8 cellular contexts compared by ENCODE assay signal in the genomic region with DNA sequence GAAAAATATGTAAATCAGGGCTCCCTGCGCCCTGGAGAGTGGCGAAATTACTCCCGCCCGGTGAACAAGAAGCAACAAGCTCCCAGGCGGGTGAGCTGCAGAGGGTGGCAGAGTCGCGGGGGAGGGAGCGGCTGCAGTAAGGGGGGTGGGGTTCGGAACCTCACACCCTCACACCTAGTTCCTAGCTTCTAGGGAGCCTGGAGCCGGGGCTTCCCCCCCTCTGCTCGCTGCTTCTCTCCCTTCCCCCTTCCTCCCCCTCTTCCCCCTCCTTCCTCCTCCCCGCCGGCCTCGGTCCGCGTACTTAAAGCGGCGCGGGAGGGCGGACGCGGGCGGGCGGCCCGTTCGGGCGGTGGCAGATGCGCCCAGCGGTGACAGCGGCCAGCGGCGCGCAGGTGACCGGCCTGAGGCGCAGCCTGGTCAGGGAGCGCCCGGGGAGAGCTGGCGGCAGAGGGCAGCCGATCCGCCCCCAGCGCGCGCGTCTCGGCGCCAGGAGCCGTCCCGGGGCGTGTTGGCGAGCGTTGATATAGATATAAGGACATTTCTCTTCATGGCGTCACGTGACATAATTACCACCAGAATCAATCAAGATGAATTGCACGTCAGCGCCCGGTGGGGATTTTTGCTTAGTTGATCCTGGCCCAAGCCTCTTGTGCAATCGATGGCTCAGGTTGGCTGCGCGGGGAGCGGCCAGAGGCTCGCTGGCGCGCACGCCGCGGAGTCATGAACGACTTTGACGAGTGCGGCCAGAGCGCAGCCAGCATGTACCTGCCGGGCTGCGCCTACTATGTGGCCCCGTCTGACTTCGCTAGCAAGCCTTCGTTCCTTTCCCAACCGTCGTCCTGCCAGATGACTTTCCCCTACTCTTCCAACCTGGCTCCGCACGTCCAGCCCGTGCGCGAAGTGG. TPM values are rescaled to one million over a fixed set of nuclear protein-coding genes. Genes with fewer than 3 reads are reported as not detected.
DNase-seq lines count a peak whose midpoint lies in the region; ATAC-seq, FAIRE-seq and TF ChIP-seq lines count a peak whose summit lies in the region.

HOXD11 (plus strand) TSS at position 645 of the 904 bp plus-strand sequence; CDS start at position 721, 76 bp downstream.

- dilution Hi-C loops in endothelial cell of umbilical vein (cut with MboI; ENCODE audit: extremely low pct_ligation_motif_present, low sequenced_read_pairs): no loop called here

- H3K4me3 ChIP-seq in endothelial cell of umbilical vein (replicated peaks in 1 of 3; ENCODE audit: insufficient read depth in 1 of 3, low read depth in 1 of 3, low read length in 3 of 3): no peak within 1 kb of the TSS

- DNase-seq in activated T-cell treated with anti-CD3 and anti-CD28 coated beads, Interleukin-2, amount 50 U/mL, for 1 hour: peak; percentile 28
- DNase-seq in activated T-cell treated with anti-CD3 and anti-CD28 coated beads for 4 hours (no peak), NCI-H774 (lab: John Stamatoyannopoulos, UW) (peak; percentile 74), endothelial cell of umbilical vein (ENCODE audit: low read depth, low spot score) (peak; percentile 17), posterior vena cava (ENCODE audit: low spot score) (peak; percentile 83), epidermal melanocyte (ENCODE audit: insufficient read length, low spot score) (no peak)
- no peak for DNase-seq in stimulated activated CD4-positive, alpha-beta T cell treated with anti-CD3 and anti-CD28 coated beads, Interleukin-4, amount 100 ng/mL, for 4 hours

- no peaks in the 10 kb centered on the region for H3K9me1 ChIP-seq in endothelial cell of umbilical vein (replicated peaks; ENCODE audit: control insufficient read depth, extremely low read depth, insufficient read depth, low read length)

- H3K27ac ChIP-seq in endothelial cell of umbilical vein (ENCODE audit: insufficient read depth, low read depth, low read length): no peak within 1 kb of the TSS

- no peaks in the 10 kb centered on the region for H3K4me1 ChIP-seq in endothelial cell of umbilical vein (ENCODE audit: control insufficient read depth, extremely low read depth, insufficient read depth, low read length)

- no peak for ATAC-seq in GM21619 (IDR thresholded peaks at IDR 0.05; ENCODE audit: unreplicated experiment)

- H3K79me2 ChIP-seq in endothelial cell of umbilical vein (ENCODE audit: control insufficient read depth, insufficient read depth, low read length): no peaks in the 10 kb centered on the region

- intact Hi-C loops in endothelial cell of umbilical vein (cut with micrococcal nuclease): no loop called here
- intact Hi-C loops in posterior vena cava (cut with DNase I): no loop called here

- no peak within 1 kb of the TSS for H2AFZ ChIP-seq in endothelial cell of umbilical vein (ENCODE audit: low read depth, low read length)

- H3K4me2 ChIP-seq in endothelial cell of umbilical vein (ENCODE audit: insufficient read depth, low read length): peak within 1 kb of the TSS; percentile 39

- H3K9ac ChIP-seq in endothelial cell of umbilical vein (replicated peaks; ENCODE audit: extremely low read depth, insufficient read depth, low read length): no peak within 1 kb of the TSS

- H3K36me3 ChIP-seq in endothelial cell of umbilical vein (ENCODE audit: control insufficient read depth in 2 of 2, extremely low read depth in 1 of 2, insufficient read depth in 2 of 2, low read length in 2 of 2): no peaks in the 10 kb centered on the region

- no peak for FAIRE-seq in endothelial cell of umbilical vein (lab: Jason Lieb, UNC)

- no peak for TF ChIP-seq CTCF in endothelial cell of umbilical vein (IDR thresholded peaks at IDR 0.05; ENCODE audit: extremely low read depth in 1 of 2, insufficient read depth in 1 of 2, low read depth in 1 of 2, low read length in 2 of 2)

- CTCF ChIA-PET in endothelial cell of umbilical vein (lab: Charles Lee): interaction anchor here (1.9 kb wide), 1 partner anchor 9 kb away, joined by 7 read pairs; no protein-coding TSS in a partner anchor

- TF ChIP-seq POLR2A in endothelial cell of umbilical vein (IDR thresholded peaks at IDR 0.05; ENCODE audit: low read depth, low read length): no peak

- POLR2A ChIA-PET in endothelial cell of umbilical vein (lab: Charles Lee): no interaction called here

- H4K20me1 ChIP-seq in endothelial cell of umbilical vein (replicated peaks; ENCODE audit: control insufficient read depth, extremely low read depth, insufficient read depth, low read length): no peaks in the 10 kb centered on the region

- H3K9me3 ChIP-seq in endothelial cell of umbilical vein (replicated peaks; ENCODE audit: control insufficient read depth, insufficient read depth, low read length): no peaks in the 10 kb centered on the region

- no TSS peak for BruUV-seq in endothelial cell of umbilical vein (replicated peaks; lab: Mats Ljungman, UMichigan)

- H3K27me3 ChIP-seq in endothelial cell of umbilical vein (ENCODE audit: control insufficient read depth in 2 of 2, insufficient read depth in 2 of 2, low read length in 2 of 2): peaks cover 83 to 96% of the 10 kb centered on the region in 2 experiments

TF ChIP-seq in endothelial cell of umbilical vein, 7 proteins besides CTCF, POLR2A, EP300 and RAD21:
- TF ChIP-seq EZH2 (IDR thresholded peaks at IDR 0.05; ENCODE audit: borderline replicate concordance, low read depth, low read length, severe bottlenecking) (peak; percentile 98), JUN (IDR thresholded peaks at IDR 0.05; ENCODE audit: borderline replicate concordance, insufficient read depth, insufficient read length, low read depth) (no peak), MYC (IDR thresholded peaks at IDR 0.05; ENCODE audit: low read depth, low read length) (no peak), POLR2AphosphoS5 (IDR thresholded peaks at IDR 0.05; ENCODE audit: insufficient read depth, low read depth, low read length) (no peak)
TF ChIP-seq in endothelial cell of umbilical vein: peak in this region for 1.

RNA-seq across cellular contexts. Expression of gene HOXD11, which starts in this region (rescaled TPM):
- total RNA-seq in endothelial cell of umbilical vein (not detected in 2 replicates), posterior vena cava (1 to 10 TPM in 1 of 2 donors, under 1 TPM in 1; 0.32 to 5.3 TPM)
- polyA plus RNA-seq in endothelial cell of umbilical vein: not detected in 2 replicates
- polyA plus RNA-seq in endothelial cell of umbilical vein (2011; cell fraction: cytosol; rRNA removed): not detected in 2 replicates
- not detected in 2 replicates for polyA plus RNA-seq in endothelial cell of umbilical vein (2011; cell fraction: nucleus; rRNA removed)
- polyA plus RNA-seq in endothelial cell of umbilical vein (2012): not detected in 2 replicates
- polyA minus RNA-seq in endothelial cell of umbilical vein: not detected in 2 replicates
- 1.0 TPM for polyA minus RNA-seq in endothelial cell of umbilical vein (2011; cell fraction: cytosol; rRNA and poly(A)+ RNA removed)
- not detected in 2 replicates for polyA minus RNA-seq in endothelial cell of umbilical vein (2011; cell fraction: nucleus; rRNA and poly(A)+ RNA removed)

Comparison
In these comparisons a context has a peak if more than half of its experiments do, and no peak if none do; other contexts are left out.
1. DNase-seq: peak in activated T-cell treated with anti-CD3 and anti-CD28 coated beads, Interleukin-2, amount 50 U/mL, for 1 hour (single experiment), NCI-H774 (single experiment), endothelial cell of umbilical vein (single experiment) and posterior vena cava (single experiment); none in activated T-cell treated with anti-CD3 and anti-CD28 coated beads for 4 hours (single experiment), epidermal melanocyte (single experiment) and stimulated activated CD4-positive, alpha-beta T cell treated with anti-CD3 and anti-CD28 coated beads, Interleukin-4, amount 100 ng/mL, for 4 hours (0 of 2).